In the genomic region with DNA sequence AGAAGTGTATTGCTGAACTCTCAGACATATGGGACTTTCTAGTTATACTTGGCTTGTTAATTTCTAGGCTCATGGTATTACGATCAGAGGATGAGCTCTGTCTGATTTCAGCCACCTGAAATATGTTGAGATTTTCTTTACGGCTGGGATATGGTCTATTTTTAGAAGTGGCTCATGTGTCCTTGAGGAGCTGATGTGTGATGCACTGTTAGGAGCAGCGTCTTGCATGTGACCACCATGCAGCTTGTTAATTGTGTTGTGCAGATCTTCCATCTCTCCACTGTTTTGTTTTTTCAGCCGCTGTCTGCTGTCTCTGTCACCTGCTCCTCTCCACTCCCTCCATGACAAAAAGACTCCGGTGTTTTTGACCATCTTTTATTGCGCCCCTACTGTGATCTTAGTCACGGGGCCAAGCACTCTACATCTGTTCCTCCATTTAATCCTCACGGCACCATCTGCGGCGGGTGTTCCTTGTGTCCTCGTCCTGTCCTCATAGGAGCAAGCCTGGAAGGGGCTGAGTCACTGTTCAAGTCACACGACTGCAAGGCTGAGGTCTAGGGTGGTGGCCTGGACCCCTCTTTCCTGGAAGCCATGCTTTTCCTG, we compare ENCODE assay signal across 18 cellular contexts. TPM values are rescaled to one million over a fixed set of nuclear protein-coding genes. Genes with fewer than 3 reads are reported as not detected.
DNase-seq lines count a peak whose midpoint lies in the region; ATAC-seq and TF ChIP-seq lines count a peak whose summit lies in the region.
"Had no signal": no experiment of that assay in that cellular context is flagged by ENCODE, and none has a peak within 500 bp of the region (broad histone marks: within the 10 kb centered on the region; RNA-seq: fewer than 3 reads in every experiment).

No MANE protein-coding gene starts in this region.

- no peaks in the 10 kb centered on the region for H3K27me3 ChIP-seq in mammary epithelial cell (ENCODE audit: insufficient read depth, low read length)
- H3K27me3 ChIP-seq: Peyer's patch, tibial nerve had no signal

- H4K20me1 ChIP-seq in mammary epithelial cell (ENCODE audit: insufficient read depth, low read length) = no peaks in the 10 kb centered on the region

- BruUV-seq in MCF 10A (replicated peaks; lab: Mats Ljungman, UMichigan) (no TSS peak), mammary epithelial cell (replicated peaks; lab: Mats Ljungman, UMichigan) (no TSS peak)

- intact Hi-C loops in MCF 10A (cut with micrococcal nuclease) = no loop called here
- intact Hi-C loops in mammary epithelial cell (cut with micrococcal nuclease) = loop anchor here (5.0 kb wide), 1 partner anchor 134 kb away; no protein-coding TSS in a partner anchor

- POLR2A ChIA-PET in MCF 10A (lab: Yijun Ruan, JAX) = interaction anchor here (1.1 kb wide), 1 partner anchor 49 kb away, joined by 3 read pairs; no protein-coding TSS in a partner anchor

- H3K4me2 ChIP-seq in mammary epithelial cell (ENCODE audit: insufficient read depth, low read depth, low read length) = no peak overlapping the region

- no peak for ATAC-seq in stimulated activated naive B cell treated with anti-CD40 and anti-IgM and Interleukin-4, amounts not matched to agents 10 μg/mL and 1 μg/mL and 100 μg/mL, for 72 hours (replicated peaks)
- ATAC-seq: activated CD4-positive, CD25-positive, alpha-beta regulatory T cell treated with anti-CD3 and anti-CD28 coated beads, Interleukin-2, amount 50 U/mL, for 24 hours; activated naive CD4-positive, alpha-beta T cell treated with anti-CD3 and anti-CD28 coated beads, Interleukin-2, amount 50 U/mL, for 72 hours; left ventricle myocardium superior; naive thymus-derived CD8-positive, alpha-beta T cell; T-cell had no signal

- CTCF ChIA-PET in MCF 10A (lab: Yijun Ruan, JAX) (interaction anchor here (0.6 to 9.6 kb wide), 6 partner anchors 13 to 186 kb away, joined by 3 to 133 read pairs (median 19); a partner anchor contains a TSS), mammary epithelial cell (lab: Charles Lee; ENCODE audit: low non-redundant PET) (no interaction called here)

- no peaks in the 10 kb centered on the region for H3K9me3 ChIP-seq in mammary epithelial cell (replicated peaks; ENCODE audit: insufficient read depth, low read length)
- H3K9me3 ChIP-seq: Peyer's patch, tibial nerve had no signal

- DNase-seq in MCF 10A (ENCODE audit: unreplicated experiment) = no peak
- no peak for DNase-seq in mammary epithelial cell
- DNase-seq in NCI-H524 treated with DMSO at 0.1 percent for 48 hours (lab: John Stamatoyannopoulos, UW) = peak; percentile 99
- DNase-seq in cerebellum (ENCODE audit: low spot score) = peak; percentile 60
- no peak for DNase-seq in stimulated activated naive B cell treated with anti-CD40 and anti-IgM and Interleukin-4, amounts not matched to agents 10 μg/mL and 1 μg/mL and 100 μg/mL, for 72 hours
- DNase-seq in stimulated activated CD4-positive, alpha-beta T cell treated with anti-CD3 and anti-CD28 coated beads, Interleukin-4, amount 100 ng/mL, for 1 hour = no peak
- DNase-seq in iPS-NIHi7 (ENCODE audit: extremely low spot score) = no peak
- DNase-seq in putamen (ENCODE audit: low spot score) = no peak
- DNase-seq: activated CD8-positive, alpha-beta memory T cell treated with anti-CD3 and anti-CD28 coated beads, Interleukin-2, amount 50 U/mL, for 4 hours; effector memory CD4-positive, alpha-beta T cell; left ventricle myocardium superior; naive thymus-derived CD8-positive, alpha-beta T cell; Peyer's patch; T-cell had no signal

- in situ Hi-C loops in mammary epithelial cell (cut with MboI; ENCODE audit: low sequenced_read_pairs in 2 of 2) = loop anchor here in 1 of 2 donors (5.0 kb wide), 1 partner anchor 179 kb away; no protein-coding TSS in a partner anchor

- H3K9me3 Mint-ChIP-seq in MCF 10A (ENCODE audit: unreplicated experiment) = no peaks in the 10 kb centered on the region
- no peaks in the 10 kb centered on the region for H3K9me3 Mint-ChIP-seq in stimulated activated naive B cell treated with anti-CD40 and anti-IgM and Interleukin-4, amounts not matched to agents 10 μg/mL and 1 μg/mL and 100 μg/mL, for 72 hours
- H3K9me3 Mint-ChIP-seq: activated naive CD4-positive, alpha-beta T cell treated with anti-CD3 and anti-CD28 coated beads, Interleukin-2, amount 50 U/mL, for 72 hours; naive thymus-derived CD8-positive, alpha-beta T cell; T-cell had no signal

- H3K27me3 Mint-ChIP-seq in MCF 10A (ENCODE audit: insufficient read depth, unreplicated experiment) = no peaks in the 10 kb centered on the region
- H3K27me3 Mint-ChIP-seq in stimulated activated naive B cell treated with anti-CD40 and anti-IgM and Interleukin-4, amounts not matched to agents 10 μg/mL and 1 μg/mL and 100 μg/mL, for 72 hours = no peaks in the 10 kb centered on the region
- H3K27me3 Mint-ChIP-seq: naive thymus-derived CD8-positive, alpha-beta T cell; progenitor cell of endocrine pancreas; T-cell had no signal

- 87% methylated on average over 10 of the region's 12 CpGs for WGBS in mammary epithelial cell (ENCODE audit: low coverage, missing lambda C conversion rate)

- TF ChIP-seq CTCF in MCF 10A (IDR thresholded peaks at IDR 0.05; ENCODE audit: unreplicated experiment) (no peak), mammary epithelial cell (conservative IDR thresholded peaks at IDR 0.05 in 1 of 2, IDR thresholded peaks at IDR 0.05 in 1 of 2; ENCODE audit: extremely low read depth in 1 of 2, insufficient read depth in 1 of 2, low read depth in 1 of 2, low read length in 2 of 2) (no peak)

- peaks cover 6% of the 10 kb centered on the region for H3K36me3 Mint-ChIP-seq in MCF 10A (ENCODE audit: insufficient read depth, unreplicated experiment)
- peaks cover 41 to 62% of the 10 kb centered on the region in 2 donors for H3K36me3 Mint-ChIP-seq in stimulated activated naive B cell treated with anti-CD40 and anti-IgM and Interleukin-4, amounts not matched to agents 10 μg/mL and 1 μg/mL and 100 μg/mL, for 72 hours
- H3K36me3 Mint-ChIP-seq: activated naive CD4-positive, alpha-beta T cell treated with anti-CD3 and anti-CD28 coated beads, Interleukin-2, amount 50 U/mL, for 72 hours had no signal

- H2AFZ ChIP-seq in mammary epithelial cell (ENCODE audit: low read depth, low read length) = no peak overlapping the region

- peaks cover 10% of the 10 kb centered on the region for H3K4me1 Mint-ChIP-seq in MCF 10A (ENCODE audit: insufficient read depth, unreplicated experiment)
- H3K4me1 Mint-ChIP-seq in stimulated activated naive B cell treated with anti-CD40 and anti-IgM and Interleukin-4, amounts not matched to agents 10 μg/mL and 1 μg/mL and 100 μg/mL, for 72 hours = peaks cover 76 to 95% of the 10 kb centered on the region in 2 donors

- H3K36me3 ChIP-seq in mammary epithelial cell (ENCODE audit: insufficient read depth, low read length) = no peaks in the 10 kb centered on the region
- H3K36me3 ChIP-seq: Peyer's patch had no signal

- peak overlapping the region; percentile 59 for H3K27ac Mint-ChIP-seq in MCF 10A (ENCODE audit: low read depth, unreplicated experiment)
- peak overlapping the region; percentile 81 for H3K27ac Mint-ChIP-seq in stimulated activated naive B cell treated with anti-CD40 and anti-IgM and Interleukin-4, amounts not matched to agents 10 μg/mL and 1 μg/mL and 100 μg/mL, for 72 hours
- H3K27ac Mint-ChIP-seq: activated naive CD4-positive, alpha-beta T cell treated with anti-CD3 and anti-CD28 coated beads, Interleukin-2, amount 50 U/mL, for 72 hours; progenitor cell of endocrine pancreas; T-cell had no signal

- H3K79me2 ChIP-seq in mammary epithelial cell (ENCODE audit: insufficient read depth, low read length) = peaks cover 29% of the 10 kb centered on the region

- peaks cover 19% of the 10 kb centered on the region for H3K4me1 ChIP-seq in mammary epithelial cell (ENCODE audit: insufficient read depth, low read length)

- no peak overlapping the region for H3K4me3 Mint-ChIP-seq in MCF 10A (ENCODE audit: unreplicated experiment)
- no peak overlapping the region for H3K4me3 Mint-ChIP-seq in stimulated activated naive B cell treated with anti-CD40 and anti-IgM and Interleukin-4, amounts not matched to agents 10 μg/mL and 1 μg/mL and 100 μg/mL, for 72 hours
- H3K4me3 Mint-ChIP-seq: naive thymus-derived CD8-positive, alpha-beta T cell; T-cell had no signal

- H3K27ac ChIP-seq in mammary epithelial cell (ENCODE audit: insufficient read depth, low read depth, low read length) = no peak overlapping the region
- H3K27ac ChIP-seq: Peyer's patch, tibial nerve had no signal

- H3K4me3 ChIP-seq in mammary epithelial cell (replicated peaks in 1 of 3; ENCODE audit: insufficient read depth in 1 of 3, low read depth in 2 of 3, low read length in 3 of 3) = no peak overlapping the region
- H3K4me3 ChIP-seq: Peyer's patch, tibial nerve had no signal

- dilution Hi-C loops in mammary epithelial cell (cut with HindIII; ENCODE audit: low sequenced_read_pairs) = loop anchor here (5.0 kb wide), 3 partner anchors 39 to 319 kb away; no protein-coding TSS in a partner anchor

- H3K9ac ChIP-seq in mammary epithelial cell (ENCODE audit: insufficient read depth, low read length) = no peak overlapping the region

RNA-seq across cellular contexts. Expression of a gene that starts 51.8 kb away (rescaled TPM):
- total RNA-seq in MCF 10A (2022) (18.1 and 19.4 TPM in 2 replicates), mammary epithelial cell (10 to 100 TPM; 42.5 to 82.9 TPM), cerebellum (42.6 TPM)
- 17.2 TPM for polyA plus RNA-seq in mammary epithelial cell
- 26.9 TPM for polyA minus RNA-seq in mammary epithelial cell

Comparison
In these comparisons a context has a peak if more than half of its experiments do, and no peak if none do; other contexts are left out.
1. DNase-seq: peak in NCI-H524 treated with DMSO at 0.1 percent for 48 hours (single experiment) and cerebellum (single experiment); none in MCF 10A (single experiment), mammary epithelial cell (single experiment), stimulated activated naive B cell treated with anti-CD40 and anti-IgM and Interleukin-4, amounts not matched to agents 10 μg/mL and 1 μg/mL and 100 μg/mL, for 72 hours (single experiment), stimulated activated CD4-positive, alpha-beta T cell treated with anti-CD3 and anti-CD28 coated beads, Interleukin-4, amount 100 ng/mL, for 1 hour (single experiment), iPS-NIHi7 (single experiment) and putamen (single experiment).